In the genomic region with DNA sequence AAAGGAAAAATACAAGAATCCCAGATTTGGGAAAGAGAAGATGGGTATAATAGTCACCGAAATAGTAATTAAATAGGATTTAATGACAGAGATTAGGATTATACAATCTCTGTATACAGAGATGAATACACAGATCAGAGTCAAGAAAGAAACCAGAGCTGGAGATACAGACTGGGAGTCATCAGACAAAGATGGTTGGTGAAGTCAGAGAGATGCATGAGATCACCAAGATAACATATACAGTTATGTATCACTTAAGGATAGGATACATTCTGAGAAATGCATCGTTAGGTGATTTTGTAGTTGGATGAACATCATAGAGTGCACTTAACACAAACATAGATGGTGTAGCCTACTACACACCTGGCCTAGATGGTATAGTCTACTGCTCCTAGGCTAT, we compare ENCODE assay signal across 22 cellular contexts. TPM values are rescaled to one million over a fixed set of nuclear protein-coding genes. Genes with fewer than 3 reads are reported as not detected.
"Had no signal": no experiment of that assay in that cellular context is flagged by ENCODE, and none has a peak within 500 bp of the region (broad histone marks: within the 10 kb centered on the region; RNA-seq: fewer than 3 reads in every experiment).

No MANE protein-coding gene starts in this region.

- ATAC-seq: naive thymus-derived CD4-positive, alpha-beta T cell had no signal

- H3K36me3 ChIP-seq: heart right ventricle, left ventricle myocardium inferior, ovary, right atrium auricular region, right lobe of liver, stomach, thyroid gland, transverse colon, upper lobe of left lung, vagina had no signal

- H3K4me1 ChIP-seq: right atrium auricular region, right lobe of liver, stomach, testis, thyroid gland, transverse colon, vagina had no signal

- H2AFZ ChIP-seq: hepatocyte had no signal

- H3K27ac ChIP-seq: hepatocyte, left ventricle myocardium inferior, ovary, right atrium auricular region, right lobe of liver, stomach, testis, thyroid gland, transverse colon, upper lobe of left lung, vagina had no signal

- H3K79me2 ChIP-seq: hepatocyte had no signal

- H3K4me2 ChIP-seq: hepatocyte, smooth muscle cell had no signal

- DNase-seq: heart right ventricle; islet precursor cell; left ventricle myocardium inferior; mesendoderm; naive thymus-derived CD4-positive, alpha-beta T cell; ovary; right lobe of liver; stimulated activated CD4-positive, alpha-beta T cell treated with anti-CD3 and anti-CD28 coated beads, Interleukin-2, amount 100 ng/mL, for 24 hours; stimulated activated CD4-positive, alpha-beta T cell treated with anti-CD3 and anti-CD28 coated beads, Interleukin-4, amount 100 ng/mL, for 4 hours; stimulated activated CD8-positive, alpha-beta memory T cell treated with anti-CD3 and anti-CD28 coated beads, Interleukin-4, amount 100 ng/mL, for 48 hours; stimulated activated naive CD4-positive, alpha-beta T cell; stomach; testis; thyroid gland; transverse colon; upper lobe of left lung had no signal

- H3K9me3 ChIP-seq: heart right ventricle, left ventricle myocardium inferior, ovary, right atrium auricular region, right lobe of liver, stomach, testis, thyroid gland, transverse colon, upper lobe of left lung, vagina had no signal

- H3K4me3 ChIP-seq: heart right ventricle, hepatocyte, left ventricle myocardium inferior, lung, ovary, right atrium auricular region, right lobe of liver, smooth muscle cell, stomach, testis, thyroid gland, transverse colon, upper lobe of left lung, vagina had no signal

- H3K27me3 ChIP-seq: heart right ventricle, hepatocyte, ovary, right atrium auricular region, right lobe of liver, stomach, testis, thyroid gland, transverse colon, upper lobe of left lung, vagina had no signal

RNA-seq across cellular contexts. Expression of a gene that starts 49.8 kb away (rescaled TPM):
- total RNA-seq: naive thymus-derived CD4-positive, alpha-beta T cell; progenitor cell of endocrine pancreas had no signal
- polyA plus RNA-seq: naive thymus-derived CD4-positive, alpha-beta T cell had no signal
